ENCODE assay signal across 14 cellular contexts in the genomic region with DNA sequence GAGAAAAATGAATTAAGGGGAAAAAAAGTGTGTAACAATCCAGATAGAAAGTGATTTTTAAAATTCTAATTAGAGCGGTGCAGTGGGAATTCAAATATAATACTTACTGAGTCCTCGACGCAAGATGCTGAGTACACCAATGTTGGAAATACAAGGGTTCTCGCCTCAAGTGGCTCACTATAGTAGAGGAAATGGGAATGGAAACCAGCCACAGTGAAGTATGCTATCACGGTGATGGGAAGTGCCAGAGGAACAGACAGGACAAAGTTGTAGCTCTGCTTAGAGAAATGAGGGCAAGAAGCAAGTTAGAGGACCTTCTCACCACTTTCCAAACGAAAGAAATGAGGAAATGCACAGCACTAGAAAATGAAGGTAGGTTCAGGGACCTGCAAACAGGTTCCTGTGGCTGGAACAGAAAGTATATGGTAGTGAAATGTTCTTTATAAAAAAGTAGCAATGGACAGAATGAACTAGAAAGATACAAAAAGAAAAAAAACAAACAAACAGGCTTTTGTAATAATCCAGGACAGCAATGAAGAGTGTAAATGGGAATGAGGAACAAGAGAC. TPM values are rescaled to one million over a fixed set of nuclear protein-coding genes. Genes with fewer than 3 reads are reported as not detected.
DNase-seq lines count a peak whose midpoint lies in the region; ATAC-seq and TF ChIP-seq lines count a peak whose summit lies in the region.
"Had no signal": no experiment of that assay in that cellular context is flagged by ENCODE, and none has a peak within 500 bp of the region (broad histone marks: within the 10 kb centered on the region; RNA-seq: fewer than 3 reads in every experiment).

No MANE protein-coding gene starts in this region.

- H3K27me3 ChIP-seq in ascending aorta (no peaks in the 10 kb centered on the region), hepatocyte (no peaks in the 10 kb centered on the region), sigmoid colon (no peaks in the 10 kb centered on the region)
- H3K27me3 ChIP-seq: ovary had no signal

- no peak overlapping the region for H2AFZ ChIP-seq in hepatocyte

- H3K9me2 ChIP-seq in hepatocyte (replicated peaks; ENCODE audit: insufficient read depth) = no peaks in the 10 kb centered on the region

- H3K27ac ChIP-seq in ascending aorta = peak overlapping the region; percentile 39 to 69
- peak overlapping the region; percentile 77 for H3K27ac ChIP-seq in hepatocyte
- H3K27ac ChIP-seq in sigmoid colon = peak overlapping the region; percentile 28 to 81 (median 58)
- H3K27ac ChIP-seq: ovary had no signal

- no peak for DNase-seq in ascending aorta (ENCODE audit: low spot score in 2 of 2)
- no peak for DNase-seq in hepatocyte (ENCODE audit: low spot score)
- DNase-seq in sigmoid colon = no peak
- DNase-seq in activated T-cell treated with anti-CD3 and anti-CD28 coated beads for 4 hours = no peak
- DNase-seq in HK-2 (ENCODE audit: unreplicated experiment) = no peak
- DNase-seq in NOMO-1 treated with dmso at 0.1 percent for 144 hours (lab: John Stamatoyannopoulos, UW; ENCODE audit: unreplicated experiment) = no peak
- DNase-seq: activated gamma-delta T cell treated with Interleukin-2 at 50 U/mL for 16 hours, anterior cingulate cortex, cortex of kidney, NCI-H1694, ovary had no signal

- TF ChIP-seq EP300 in sigmoid colon (IDR thresholded peaks at IDR 0.05) = no peak

- WGBS in hepatocyte (ENCODE audit: low lambda C conversion rate, missing lambda C conversion rate) = 85% methylated on average over 6 of the region's 6 CpGs
- 65 to 78% methylated on average over 6 of the region's 6 CpGs for whole genome bisulfite sequencing in sigmoid colon, 2 donors

- ATAC-seq in GM21390 (IDR thresholded peaks at IDR 0.05; ENCODE audit: unreplicated experiment) = peak; percentile 43
- ATAC-seq in GM18909 (IDR thresholded peaks at IDR 0.05; ENCODE audit: poor library complexity, unreplicated experiment) = no peak
- ATAC-seq: stimulated activated memory B cell treated with anti-CD40 and anti-IgM and Interleukin-4, amounts not matched to agents 10 μg/mL and 1 μg/mL and 100 μg/mL, for 72 hours had no signal

- no peak for TF ChIP-seq CTCF in ascending aorta (IDR thresholded peaks at IDR 0.05)
- TF ChIP-seq CTCF in hepatocyte (IDR thresholded peaks at IDR 0.05; ENCODE audit: poor library complexity) = no peak
- no peak for TF ChIP-seq CTCF in sigmoid colon (IDR thresholded peaks at IDR 0.05)

- H3K4me3 ChIP-seq in ascending aorta (no peak overlapping the region), hepatocyte (no peak overlapping the region), sigmoid colon (no peak overlapping the region)
- H3K4me3 ChIP-seq: ovary had no signal

- peaks cover 77% of the 10 kb centered on the region for H4K20me1 ChIP-seq in hepatocyte (ENCODE audit: insufficient read depth, poor library complexity, severe bottlenecking)

- H3K9me3 ChIP-seq in ascending aorta (no peaks in the 10 kb centered on the region), hepatocyte (ENCODE audit: low read depth) (no peaks in the 10 kb centered on the region), sigmoid colon (no peaks in the 10 kb centered on the region)
- H3K9me3 ChIP-seq: ovary had no signal

- intact Hi-C loops in ascending aorta (cut with DNase I) (no loop called here), sigmoid colon (cut with DNase I) (no loop called here)

- peaks cover 91% of the 10 kb centered on the region for H3K79me2 ChIP-seq in hepatocyte

- peak overlapping the region; percentile 67 for H3K4me2 ChIP-seq in hepatocyte

- H3K36me3 ChIP-seq in ascending aorta (no peaks in the 10 kb centered on the region), hepatocyte (replicated peaks; ENCODE audit: insufficient read depth, low read depth) (no peaks in the 10 kb centered on the region), sigmoid colon (no peaks in the 10 kb centered on the region)
- H3K36me3 ChIP-seq: ovary had no signal

- no peak for TF ChIP-seq POLR2A in sigmoid colon (IDR thresholded peaks at IDR 0.05)

- peaks cover 0 to 32% of the 10 kb centered on the region in 2 donors for H3K4me1 ChIP-seq in ascending aorta
- H3K4me1 ChIP-seq in hepatocyte (ENCODE audit: insufficient read depth) = peaks cover 30% of the 10 kb centered on the region
- peaks cover 0 to 83% (median 66%) of the 10 kb centered on the region in 4 donors for H3K4me1 ChIP-seq in sigmoid colon

RNA-seq across cellular contexts. Expression of a gene that starts 13.5 kb away (rescaled TPM):
- total RNA-seq in ascending aorta = 47.8 TPM
- total RNA-seq in hepatocyte = 31.4 and 36.5 TPM in 2 replicates
- polyA plus RNA-seq in hepatocyte = 18.3 and 20.5 TPM in 2 replicates
- 10 to 100 TPM; 37.8 to 51.7 (median 46.0) TPM for total RNA-seq in sigmoid colon
- 10 to 100 TPM; 16.2 to 36.3 (median 18.0) TPM for polyA plus RNA-seq in sigmoid colon
